In the genomic region with DNA sequence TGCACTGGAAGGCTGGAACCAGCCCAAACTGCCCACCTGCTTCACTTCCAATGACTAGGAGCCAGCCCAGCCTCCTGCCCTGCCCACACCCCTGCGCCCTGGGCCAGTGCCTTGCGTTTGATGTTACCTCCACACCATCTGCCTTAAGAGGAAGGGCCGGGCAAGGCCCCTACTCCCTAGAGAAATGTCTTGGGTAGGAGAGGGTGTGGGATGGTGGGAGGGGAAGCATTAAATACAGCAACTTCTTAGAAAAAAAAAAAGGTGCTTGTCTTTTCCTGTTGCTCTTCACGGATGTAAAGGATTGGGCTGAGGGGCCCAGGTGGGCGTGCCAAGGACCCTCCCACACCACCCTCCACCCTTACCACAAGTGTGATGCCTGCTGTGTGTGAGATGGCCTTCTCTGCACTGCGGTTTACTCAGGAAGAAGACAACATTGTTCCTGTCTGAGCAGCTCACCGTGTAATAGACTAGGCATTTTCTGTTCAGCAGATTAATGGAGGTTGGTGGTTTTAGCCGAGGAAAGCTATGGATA, we compare ENCODE assay signal across 9 cellular contexts.
DNase-seq lines count a peak whose midpoint lies in the region; ATAC-seq and TF ChIP-seq lines count a peak whose summit lies in the region.
"Had no signal": no experiment of that assay in that cellular context is flagged by ENCODE, and none has a peak within 500 bp of the region (broad histone marks: within the 10 kb centered on the region; RNA-seq: fewer than 3 reads in every experiment).

No MANE protein-coding gene starts in this region.

- intact Hi-C loops in adrenal gland (cut with DNase I): loop anchor here in 1 of 2 donors (10.0 kb wide), 2 partner anchors 381 to 1021 kb away; partner anchors contain the start of gene RAD52

- DNase-seq in DMS79 (lab: John Stamatoyannopoulos, UW) (peak; percentile 48), T follicular helper cell (ENCODE audit: low read depth) (peak; percentile 46), HCEC 1CT (no peak), cerebellar nuclear complex (lab: John Stamatoyannopoulos, UW) (no peak), adrenal gland (no peak)
- DNase-seq in activated effector memory CD4-positive, alpha-beta T cell treated with anti-CD3 and anti-CD28 coated beads, Interleukin-2, amount 50 U/mL, for 16 hours: peak; percentile 78
- DNase-seq: Right ventricle myocardium superior had no signal

- no peaks in the 10 kb centered on the region for H3K27me3 ChIP-seq in neutrophil
- no peaks in the 10 kb centered on the region for H3K27me3 ChIP-seq in adrenal gland

- no peak for ATAC-seq in GM21717 (IDR thresholded peaks at IDR 0.05; ENCODE audit: unreplicated experiment)

- WGBS in adrenal gland, 4 donors: 67 to 84% (median 77%) methylated on average over 8 of the region's 8 CpGs

- H3K9me3 ChIP-seq in neutrophil (no peaks in the 10 kb centered on the region), adrenal gland (replicated peaks in 1 of 3) (no peaks in the 10 kb centered on the region)

- TF ChIP-seq CTCF in neutrophil (IDR thresholded peaks at IDR 0.05) (no peak), adrenal gland (IDR thresholded peaks at IDR 0.05) (no peak)

- TF ChIP-seq POLR2A in adrenal gland (IDR thresholded peaks at IDR 0.05): no peak

- peak overlapping the region in 1 of 2 experiments; percentile 61 for H3K4me3 ChIP-seq in neutrophil (ENCODE audit: low read depth in 1 of 2, low read length in 1 of 2)
- no peak overlapping the region for H3K4me3 ChIP-seq in adrenal gland

- H3K36me3 ChIP-seq in neutrophil (peaks cover 18% of the 10 kb centered on the region), adrenal gland (replicated peaks in 1 of 2) (no peaks in the 10 kb centered on the region)

- H3K4me1 ChIP-seq in neutrophil (ENCODE audit: control insufficient read depth in 1 of 2, insufficient read depth in 1 of 2, low read depth in 1 of 2, low read length in 1 of 2) (peaks cover 47 to 59% of the 10 kb centered on the region in 2 experiments), adrenal gland (replicated peaks in 1 of 2) (no peaks in the 10 kb centered on the region)

- H3K27ac ChIP-seq in neutrophil: peak overlapping the region; percentile 93
- peak overlapping the region in 1 of 5 donors; percentile 89 for H3K27ac ChIP-seq in adrenal gland

Comparison
In these comparisons a context has a peak if more than half of its experiments do, and no peak if none do; other contexts are left out.
1. DNase-seq: peak in DMS79 (single experiment), T follicular helper cell (single experiment) and activated effector memory CD4-positive, alpha-beta T cell treated with anti-CD3 and anti-CD28 coated beads, Interleukin-2, amount 50 U/mL, for 16 hours (single experiment); none in HCEC 1CT (single experiment), cerebellar nuclear complex (0 of 2) and adrenal gland (0 of 7).